In genomic region chr16:2237552-2238395, GRCh38 we compare ENCODE assay signal across 15 cellular contexts. TPM values are rescaled to one million over a fixed set of nuclear protein-coding genes. Genes with fewer than 3 reads are reported as not detected.
DNase-seq lines count a peak whose midpoint lies in the region; ATAC-seq and TF ChIP-seq lines count a peak whose summit lies in the region.
"Had no signal": no experiment of that assay in that cellular context is flagged by ENCODE, and none has a peak within 500 bp of the region (broad histone marks: within the 10 kb centered on the region; RNA-seq: fewer than 3 reads in every experiment).

No MANE protein-coding gene starts in this region.

- H3K4me1 Mint-ChIP-seq in Caco-2 (ENCODE audit: low read depth, unreplicated experiment), result no peaks in the 10 kb centered on the region
- H3K4me1 Mint-ChIP-seq: activated B cell treated with CpG ODN at 0.5 μM for 24 hours had no signal

- no peak for TF ChIP-seq POLR2A in gastroesophageal sphincter (IDR thresholded peaks at IDR 0.05)

- peak; percentile 20 for ATAC-seq in gastroesophageal sphincter

- H2AFZ ChIP-seq in mesenchymal stem cell (ENCODE audit: low read depth, low read length), result no peak overlapping the region

- no peak overlapping the region for H2BK120ac ChIP-seq in mesenchymal stem cell (ENCODE audit: low read depth, low read length)

- POLR2A ChIA-PET in Caco-2 (lab: Charles Lee), result no interaction called here

- no peak overlapping the region for H3K27ac Mint-ChIP-seq in Caco-2 (ENCODE audit: unreplicated experiment)
- H3K27ac Mint-ChIP-seq: activated B cell treated with CpG ODN at 0.5 μM for 24 hours, immature natural killer cell had no signal

- H3K27ac ChIP-seq in HUES48 (ENCODE audit: low read depth, low read length) (no peak overlapping the region), gastroesophageal sphincter (no peak overlapping the region), mesenchymal stem cell (ENCODE audit: low read length, poor library complexity, severe bottlenecking) (no peak overlapping the region)
- H3K27ac ChIP-seq: adrenal gland, BLaER1 had no signal

- H3K27me3 ChIP-seq in Caco-2 (replicated peaks; ENCODE audit: control insufficient read depth, insufficient read depth, low read length) (no peaks in the 10 kb centered on the region), HUES48 (ENCODE audit: control insufficient read depth, insufficient read depth, low read length) (peaks cover 20% of the 10 kb centered on the region), gastroesophageal sphincter (peaks cover 56% of the 10 kb centered on the region), mesenchymal stem cell (ENCODE audit: control insufficient read depth in 1 of 2, insufficient read depth in 1 of 2, low read length in 2 of 2) (peaks cover 3 to 18% of the 10 kb centered on the region in 2 experiments)

- no peak overlapping the region for H3K14ac ChIP-seq in mesenchymal stem cell (ENCODE audit: low read length in 2 of 2)

- intact Hi-C loops in Caco-2 (cut with micrococcal nuclease; ENCODE audit: unreplicated experiment), result no loop called here
- intact Hi-C loops in posterior vena cava (cut with DNase I), result loop anchor here in 1 of 2 donors (2.0 kb wide), 1 partner anchor 421 kb away; no protein-coding TSS in a partner anchor

- CTCF ChIA-PET in Caco-2 (lab: Charles Lee), result interaction anchor here (0.9 kb wide), 1 partner anchor 15 kb away, joined by 3 read pairs; no protein-coding TSS in a partner anchor

- no peaks in the 10 kb centered on the region for H3K27me3 Mint-ChIP-seq in Caco-2 (ENCODE audit: insufficient read depth, unreplicated experiment)

- H2BK5ac ChIP-seq in mesenchymal stem cell (ENCODE audit: low read depth, low read length, poor library complexity, severe bottlenecking), result no peak overlapping the region

- H3K36me3 ChIP-seq in Caco-2 (ENCODE audit: control insufficient read depth, insufficient read depth, low read length) (no peaks in the 10 kb centered on the region), HUES48 (ENCODE audit: control insufficient read depth, insufficient read depth, low read length) (peaks cover 34% of the 10 kb centered on the region), gastroesophageal sphincter (peaks cover 0 to 64% of the 10 kb centered on the region in 2 donors), mesenchymal stem cell (ENCODE audit: control insufficient read depth in 1 of 2, insufficient read depth in 2 of 2, low read depth in 1 of 2, low read length in 2 of 2) (peaks cover 42 to 72% of the 10 kb centered on the region in 2 experiments)

- H3K79me1 ChIP-seq in mesenchymal stem cell (replicated peaks; ENCODE audit: low read length, poor library complexity, severe bottlenecking), result peaks cover 9% of the 10 kb centered on the region

- peak overlapping the region; percentile 46 for H3K4me3 ChIP-seq in Caco-2 (ENCODE audit: low read depth, low read length)
- peak overlapping the region; percentile 56; the same call in 1 of the 2 replicates for H3K4me3 ChIP-seq in HUES48 (ENCODE audit: low read depth, low read length)
- H3K4me3 ChIP-seq in gastroesophageal sphincter, result peak overlapping the region in 1 of 2 donors; percentile 0
- H3K4me3 ChIP-seq in mesenchymal stem cell (ENCODE audit: insufficient read depth in 1 of 2, low read depth in 1 of 2, low read length in 2 of 2), result no peak overlapping the region
- H3K4me3 ChIP-seq: BLaER1 had no signal

- H2AK5ac ChIP-seq in mesenchymal stem cell (ENCODE audit: low read length, severe bottlenecking), result no peak overlapping the region

- no peak overlapping the region for H3K9ac ChIP-seq in HUES48 (ENCODE audit: low read depth, low read length)
- no peak overlapping the region for H3K9ac ChIP-seq in mesenchymal stem cell (ENCODE audit: low read length)
- H3K9ac ChIP-seq: BLaER1 had no signal

- no peak overlapping the region for H3K4ac ChIP-seq in mesenchymal stem cell (ENCODE audit: low read depth in 1 of 2, low read length in 2 of 2)

- H3K4me3 Mint-ChIP-seq in Caco-2 (ENCODE audit: unreplicated experiment), result peak overlapping the region; percentile 56
- H3K4me3 Mint-ChIP-seq: activated B cell treated with CpG ODN at 0.5 μM for 24 hours, immature natural killer cell had no signal

- DNase-seq in Caco-2 (no peak), mesenchymal stem cell (no peak), SKM-1 (lab: John Stamatoyannopoulos, UW; ENCODE audit: unreplicated experiment) (no peak), NOMO-1 treated with dmso at 0.1 percent for 144 hours (lab: John Stamatoyannopoulos, UW; ENCODE audit: unreplicated experiment) (no peak), posterior vena cava (ENCODE audit: low spot score) (no peak)
- no peak for DNase-seq in effector CD4-positive, alpha-beta T cell
- DNase-seq: activated B cell treated with CpG ODN at 0.5 μM for 24 hours; activated T-cell treated with anti-CD3 and anti-CD28 coated beads, Interleukin-2, amount 50 U/mL, for 1 hour; adrenal gland; immature natural killer cell; stimulated activated CD4-positive, alpha-beta T cell treated with anti-CD3 and anti-CD28 coated beads, Interleukin-4, amount 100 ng/mL, for 24 hours; stimulated activated naive CD4-positive, alpha-beta T cell treated with Interleukin-2 at 50 U/mL for 16 hours had no signal

- H3K36me3 Mint-ChIP-seq in Caco-2 (ENCODE audit: insufficient read depth, unreplicated experiment), result peaks cover 61% of the 10 kb centered on the region

- peaks cover 8% of the 10 kb centered on the region; the same call in 1 of the 2 replicates for H3K4me1 ChIP-seq in Caco-2
- no peaks in the 10 kb centered on the region; the same call in 1 of the 2 replicates for H3K4me1 ChIP-seq in HUES48 (ENCODE audit: control insufficient read depth, insufficient read depth, low read length)
- H3K4me1 ChIP-seq in gastroesophageal sphincter, result peaks cover 6 to 28% (median 17%) of the 10 kb centered on the region in 3 donors
- peaks cover 20% of the 10 kb centered on the region for H3K4me1 ChIP-seq in mesenchymal stem cell (ENCODE audit: control insufficient read depth, insufficient read depth, low read depth, low read length)

- whole genome bisulfite sequencing in gastroesophageal sphincter (ENCODE audit: low coverage in 1 of 2), 2 donors, result 0% methylated on average over 1 of the region's 66 CpGs; no CpG with 5 or more reads in 1 of the 2 donors
- 28% methylated on average over 66 of the region's 66 CpGs for WGBS in mesenchymal stem cell

- H4K8ac ChIP-seq in mesenchymal stem cell (ENCODE audit: low read length), result peak overlapping the region; percentile 19

- TF ChIP-seq CTCF in Caco-2 (IDR thresholded peaks at IDR 0.05; ENCODE audit: insufficient read depth in 1 of 2, low read depth in 1 of 2, low read length in 1 of 2, severe bottlenecking in 1 of 2, unreplicated experiment in 1 of 2) (no peak), gastroesophageal sphincter (IDR thresholded peaks at IDR 0.05) (no peak)

- H2BK15ac ChIP-seq in mesenchymal stem cell (ENCODE audit: low read depth, poor library complexity, severe bottlenecking), result no peak overlapping the region

- no TSS peak for BruUV-seq in Caco-2 (replicated peaks; lab: Mats Ljungman, UMichigan)

- no peak for TF ChIP-seq EP300 in gastroesophageal sphincter (IDR thresholded peaks at IDR 0.05)

- H3K4me2 ChIP-seq in mesenchymal stem cell (ENCODE audit: low read length, poor library complexity, severe bottlenecking), result no peak overlapping the region
- H3K4me2 ChIP-seq: BLaER1 had no signal

- no peaks in the 10 kb centered on the region for H3K9me3 Mint-ChIP-seq in Caco-2 (ENCODE audit: unreplicated experiment)
- H3K9me3 Mint-ChIP-seq: activated B cell treated with CpG ODN at 0.5 μM for 24 hours had no signal

- H2BK12ac ChIP-seq in mesenchymal stem cell (ENCODE audit: low read length in 2 of 2), result no peak overlapping the region

- H4K91ac ChIP-seq in mesenchymal stem cell (ENCODE audit: low read length), result peak overlapping the region; percentile 6

- no peak overlapping the region for H3K23ac ChIP-seq in mesenchymal stem cell (ENCODE audit: low read length in 2 of 2)

- H3K9me3 ChIP-seq in Caco-2 (no peaks in the 10 kb centered on the region), HUES48 (ENCODE audit: control insufficient read depth, insufficient read depth, low read length) (no peaks in the 10 kb centered on the region), gastroesophageal sphincter (no peaks in the 10 kb centered on the region), mesenchymal stem cell (ENCODE audit: control insufficient read depth, low read length) (no peaks in the 10 kb centered on the region)
- H3K9me3 ChIP-seq: adrenal gland, BLaER1 had no signal

- H3K18ac ChIP-seq in mesenchymal stem cell (ENCODE audit: low read depth in 1 of 2, low read length in 2 of 2), result peak overlapping the region in 1 of 2 experiments; percentile 11

RNA-seq across cellular contexts. Expression of gene DNASE1L2, which starts 1.5 kb away (rescaled TPM):
- total RNA-seq in Caco-2 (2022) (0.27 and 1.00 TPM in 2 replicates), gastroesophageal sphincter (1 to 10 TPM in 2 of 4 donors, under 1 TPM in 1, not detected in 1; 0.27 to 1.7 (median 1.1) TPM), posterior vena cava (under 1 TPM in 1 of 2 donors, not detected in 1; 0.19 TPM)
- 0.23 TPM for polyA plus RNA-seq in mesenchymal stem cell (2013, experiment 1 of 2)
- polyA plus RNA-seq in mesenchymal stem cell (2013, experiment 2 of 2), result 0.21 TPM
- polyA plus RNA-seq: immature natural killer cell had no signal

RNA-seq across cellular contexts. Expression of gene ECI1, which starts 13.6 kb away (rescaled TPM):
- 135 and 157 TPM in 2 replicates for total RNA-seq in Caco-2 (2022)
- 10 to 100 TPM; 41.9 to 85.1 (median 73.8) TPM for total RNA-seq in gastroesophageal sphincter
- polyA plus RNA-seq in mesenchymal stem cell (2013, experiment 1 of 2), result 31.9 TPM
- polyA plus RNA-seq in mesenchymal stem cell (2013, experiment 2 of 2), result 32.9 TPM
- total RNA-seq in posterior vena cava, result 10 to 100 TPM; 30.2 to 31.9 TPM

RNA-seq across cellular contexts. Expression of gene E4F1, which starts 14.4 kb away (rescaled TPM):
- 29.5 and 30.1 TPM in 2 replicates for total RNA-seq in Caco-2 (2022)
- 10 to 100 TPM; 23.1 to 35.2 (median 28.8) TPM for total RNA-seq in gastroesophageal sphincter
- 9.4 TPM for polyA plus RNA-seq in mesenchymal stem cell (2013, experiment 1 of 2)
- polyA plus RNA-seq in mesenchymal stem cell (2013, experiment 2 of 2), result 9.8 TPM
- 10 to 100 TPM; 15.5 to 19.3 TPM for total RNA-seq in posterior vena cava

RNA-seq across cellular contexts. Expression of gene PGP, which starts 23.1 kb away (rescaled TPM):
- 31.1 and 36.2 TPM in 2 replicates for total RNA-seq in Caco-2 (2022)
- total RNA-seq in gastroesophageal sphincter, result 10 to 100 TPM in 2 of 4 donors, 1 to 10 TPM in 2; 7.6 to 17.3 (median 12.5) TPM
- polyA plus RNA-seq in mesenchymal stem cell (2013, experiment 1 of 2), result 22.1 TPM
- polyA plus RNA-seq in mesenchymal stem cell (2013, experiment 2 of 2), result 22.2 TPM
- total RNA-seq in posterior vena cava, result 1 to 10 TPM; 7.2 to 8.4 TPM

RNA-seq across cellular contexts. Expression of gene BRICD5, which starts 27.1 kb away (rescaled TPM):
- 5.4 and 10.0 TPM in 2 replicates for total RNA-seq in Caco-2 (2022)
- 10 to 100 TPM in 1 of 4 donors, 1 to 10 TPM in 2, under 1 TPM in 1; 0.72 to 10.3 (median 3.5) TPM for total RNA-seq in gastroesophageal sphincter
- polyA plus RNA-seq in mesenchymal stem cell (2013, experiment 1 of 2), result 1.4 TPM
- polyA plus RNA-seq in mesenchymal stem cell (2013, experiment 2 of 2), result 2.1 TPM
- 1 to 10 TPM; 2.1 to 2.6 TPM for total RNA-seq in posterior vena cava

Comparison
In these comparisons a context has a peak if more than half of its experiments do, and no peak if none do; other contexts are left out.
1. H3K4me3 ChIP-seq: peak in Caco-2 (single experiment) and HUES48 (single experiment); none in mesenchymal stem cell (0 of 2).